19 cellular contexts compared by ENCODE assay signal in genomic region chr2:165814473-165814872, GRCh38.
"Had no signal": no experiment of that assay in that cellular context is flagged by ENCODE, and none has a peak within 500 bp of the region (broad histone marks: within the 10 kb centered on the region; RNA-seq: fewer than 3 reads in every experiment).

No MANE protein-coding gene starts in this region.

- H3K9me3 Mint-ChIP-seq: natural killer cell, neural crest cell had no signal

- H3K4me1 ChIP-seq: sigmoid colon, suprapubic skin, tibial artery, upper lobe of left lung, uterus had no signal

- DNase-seq: cortex of kidney; effector memory CD4-positive, alpha-beta T cell; heart left ventricle; hippocampal formation; mammary epithelial cell; mucosa of descending colon; natural killer cell; posterior cingulate gyrus; sigmoid colon; stimulated activated CD4-positive, alpha-beta T cell treated with anti-CD3 and anti-CD28 coated beads, Interleukin-12 subunit alpha, Interleukin-12 subunit beta, amount 100 ng/mL, for 4 hours; stimulated activated naive CD8-positive, alpha-beta T cell treated with anti-CD3 and anti-CD28 coated beads, Interleukin-15, Interleukin-2, amounts not matched to agents 100 U/mL and 50 U/mL, for 24 hours; tibial artery; upper lobe of left lung; uterus had no signal

- ATAC-seq: heart left ventricle; mucosa of descending colon; natural killer cell; stimulated activated naive CD8-positive, alpha-beta T cell treated with anti-CD3 and anti-CD28 coated beads, Interleukin-15, Interleukin-2, amounts not matched to agents 100 U/mL and 50 U/mL, for 24 hours had no signal

- H3K9me3 ChIP-seq: heart left ventricle, mucosa of descending colon, sigmoid colon, suprapubic skin, tibial artery, upper lobe of left lung, uterus had no signal

- H3K36me3 Mint-ChIP-seq: natural killer cell had no signal

- H3K36me3 ChIP-seq: heart left ventricle, sigmoid colon, suprapubic skin, tibial artery, upper lobe of left lung, uterus had no signal

- H3K27ac ChIP-seq: heart left ventricle, sigmoid colon, skin epidermis, suprapubic skin, tibial artery, upper lobe of left lung, uterus had no signal

- H3K4me3 ChIP-seq: heart left ventricle, mucosa of descending colon, sigmoid colon, skin epidermis, suprapubic skin, tibial artery, upper lobe of left lung, uterus had no signal

- FAIRE-seq: endometrium, frontal cortex had no signal

- H3K27me3 ChIP-seq: heart left ventricle, sigmoid colon, suprapubic skin, tibial artery, upper lobe of left lung, uterus had no signal

- H3K4me3 Mint-ChIP-seq: natural killer cell, neural crest cell had no signal

- H3K27ac Mint-ChIP-seq: natural killer cell had no signal

- H3K4me1 Mint-ChIP-seq: natural killer cell had no signal
